Comparison of ENCODE assay signal across 23 cellular contexts in the genomic region with DNA sequence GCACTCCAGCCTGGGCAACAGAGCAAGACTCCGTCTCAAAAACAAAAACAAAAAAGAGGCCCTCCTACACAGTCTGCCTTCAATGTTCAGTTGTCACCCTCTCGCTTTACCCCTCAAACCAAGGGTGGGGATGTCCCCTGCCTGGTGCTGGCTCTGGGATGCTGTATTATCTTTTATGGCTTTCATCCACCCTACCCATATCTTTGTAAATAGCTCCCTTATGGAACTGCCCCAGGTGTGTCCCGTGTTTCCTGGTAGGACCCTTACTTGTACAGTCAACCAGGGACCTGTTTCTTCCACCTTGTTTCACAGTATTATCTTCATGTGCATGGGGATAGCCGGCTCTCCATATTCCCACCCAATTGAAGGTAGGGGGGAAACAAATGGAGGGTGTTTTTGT.
"Had no signal": no experiment of that assay in that cellular context is flagged by ENCODE, and none has a peak within 500 bp of the region (broad histone marks: within the 10 kb centered on the region; RNA-seq: fewer than 3 reads in every experiment).

No MANE protein-coding gene starts in this region.

- H3K4me3 ChIP-seq: colonic mucosa, gastroesophageal sphincter, heart left ventricle, hepatocyte, left lung, lower lobe of right lung had no signal

- ATAC-seq: effector memory CD8-positive, alpha-beta T cell; esophagus mucosa; foreskin keratinocyte; gastroesophageal sphincter; left lung; lower lobe of right lung had no signal

- H3K36me3 ChIP-seq: colonic mucosa, gastroesophageal sphincter, heart left ventricle, left lung, lower lobe of right lung had no signal

- H3K27ac ChIP-seq: colonic mucosa, epithelial cell of prostate, foreskin keratinocyte, gastroesophageal sphincter, heart left ventricle, hepatocyte, left lung, lower lobe of right lung had no signal

- DNase-seq: colonic mucosa; cortex of kidney; effector CD8-positive, alpha-beta T cell; effector memory CD8-positive, alpha-beta T cell; endodermal cell; erythroblast; foreskin keratinocyte; heart left ventricle; hypothalamus; immature natural killer cell; islet precursor cell; kidney; kidney glomerular epithelial cell; left lung; left ventricle myocardium superior; lower lobe of right lung; mesendoderm; midbrain; naive B cell had no signal

- H3K4me1 ChIP-seq: colonic mucosa, left lung, lower lobe of right lung had no signal

- H3K9me3 ChIP-seq: colonic mucosa, gastroesophageal sphincter, heart left ventricle, left lung, lower lobe of right lung had no signal
